ENCODE assay signal across 18 cellular contexts in genomic region chr2:84300030-84301029, GRCh38.
DNase-seq lines count a peak whose midpoint lies in the region; ATAC-seq, FAIRE-seq and TF ChIP-seq lines count a peak whose summit lies in the region.
"Had no signal": no experiment of that assay in that cellular context is flagged by ENCODE, and none has a peak within 500 bp of the region (broad histone marks: within the 10 kb centered on the region; RNA-seq: fewer than 3 reads in every experiment).

No MANE protein-coding gene starts in this region.

- H3K4me1 Mint-ChIP-seq in Caco-2 (ENCODE audit: low read depth, unreplicated experiment): peaks cover 42% of the 10 kb centered on the region
- H3K4me1 Mint-ChIP-seq: CD4-positive, alpha-beta memory T cell had no signal

- H3K4me3 ChIP-seq in Caco-2 (ENCODE audit: low read depth, low read length) (no peak overlapping the region), bronchial epithelial cell (ENCODE audit: low read depth, low read length) (no peak overlapping the region), epithelial cell of esophagus (ENCODE audit: low read length) (no peak overlapping the region), sigmoid colon (no peak overlapping the region), testis (no peak overlapping the region)
- H3K4me3 ChIP-seq: GM23338 had no signal

- ATAC-seq in HG02840 (IDR thresholded peaks at IDR 0.05; ENCODE audit: low FRiP score, unreplicated experiment): no peak
- ATAC-seq: GM23338, HCT116 had no signal

- H3K4me3 Mint-ChIP-seq in Caco-2 (ENCODE audit: unreplicated experiment): no peak overlapping the region
- H3K4me3 Mint-ChIP-seq: CD4-positive, alpha-beta memory T cell; GM23338; H9 had no signal

- H3K27me3 Mint-ChIP-seq in Caco-2 (ENCODE audit: insufficient read depth, unreplicated experiment): no peaks in the 10 kb centered on the region

- H3K27ac ChIP-seq in sigmoid colon (no peak overlapping the region), testis (no peak overlapping the region)

- DNase-seq in Caco-2 (peak; percentile 73 to 85), bronchial epithelial cell (ENCODE audit: low read depth) (peak; percentile 5), epithelial cell of esophagus (ENCODE audit: low read depth) (peak; percentile 28), renal cortical epithelial cell (ENCODE audit: low read depth) (peak; percentile 73), sigmoid colon (no peak), testis (no peak)
- no peak for DNase-seq in activated naive CD4-positive, alpha-beta T cell treated with anti-CD3 and anti-CD28 coated beads, Interleukin-2, amount 50 U/mL, for 16 hours
- DNase-seq: 8988T; C1 segment of cervical spinal cord; CD4-positive, alpha-beta memory T cell; COR-L47; DMS153; DND-41; H9 had no signal

- H3K4me1 ChIP-seq in Caco-2 (peaks cover 50% of the 10 kb centered on the region), sigmoid colon (no peaks in the 10 kb centered on the region), testis (no peaks in the 10 kb centered on the region)

- H3K27me3 ChIP-seq in Caco-2 (replicated peaks; ENCODE audit: control insufficient read depth, insufficient read depth, low read length) (no peaks in the 10 kb centered on the region), bronchial epithelial cell (ENCODE audit: control insufficient read depth, insufficient read depth, low read length) (no peaks in the 10 kb centered on the region), sigmoid colon (no peaks in the 10 kb centered on the region), testis (no peaks in the 10 kb centered on the region)

- H3K36me3 Mint-ChIP-seq in Caco-2 (ENCODE audit: insufficient read depth, unreplicated experiment): no peaks in the 10 kb centered on the region
- H3K36me3 Mint-ChIP-seq: CD4-positive, alpha-beta memory T cell had no signal

- H3K36me3 ChIP-seq in Caco-2 (ENCODE audit: control insufficient read depth, insufficient read depth, low read length) (no peaks in the 10 kb centered on the region; the same call in 1 of the 2 replicates), bronchial epithelial cell (ENCODE audit: control insufficient read depth, insufficient read depth, low read length) (no peaks in the 10 kb centered on the region), sigmoid colon (no peaks in the 10 kb centered on the region), testis (ENCODE audit: low read depth, missing control alignments) (no peaks in the 10 kb centered on the region)

- no TSS peak for BruUV-seq in Caco-2 (replicated peaks; lab: Mats Ljungman, UMichigan)

- peaks cover 11% of the 10 kb centered on the region; the same call in 1 of the 2 replicates for H3K9me3 ChIP-seq in Caco-2
- no peaks in the 10 kb centered on the region for H3K9me3 ChIP-seq in sigmoid colon
- no peaks in the 10 kb centered on the region for H3K9me3 ChIP-seq in testis

- intact Hi-C loops in Caco-2 (cut with micrococcal nuclease; ENCODE audit: unreplicated experiment) (loop anchor here (1.0 kb wide), 2 partner anchors 53 to 479 kb away; no protein-coding TSS in a partner anchor), sigmoid colon (cut with DNase I) (loop anchor here (10.0 kb wide), 1 partner anchor 276 kb away; no protein-coding TSS in a partner anchor), testis (cut with DNase I; ENCODE audit: low total_unique reads) (no loop called here)

- TF ChIP-seq POLR2A in sigmoid colon (IDR thresholded peaks at IDR 0.05) (no peak), testis (IDR thresholded peaks at IDR 0.05) (no peak)

- no peak for FAIRE-seq in bronchial epithelial cell (lab: Jason Lieb, UNC)
- FAIRE-seq: G401.6 had no signal

- H3K27ac Mint-ChIP-seq in Caco-2 (ENCODE audit: unreplicated experiment): peak overlapping the region; percentile 65
- H3K27ac Mint-ChIP-seq: CD4-positive, alpha-beta memory T cell; GM23338 had no signal

- WGBS in sigmoid colon, 2 donors: 85 to 90% methylated on average over 12 of the region's 12 CpGs
- 75 to 80% methylated on average over 12 of the region's 12 CpGs for WGBS in testis, 2 donors

- no peak for TF ChIP-seq CTCF in Caco-2 (IDR thresholded peaks at IDR 0.05; ENCODE audit: insufficient read depth in 1 of 2, low read depth in 1 of 2, low read length in 1 of 2, severe bottlenecking in 1 of 2, unreplicated experiment in 1 of 2)
- TF ChIP-seq CTCF in bronchial epithelial cell (IDR thresholded peaks at IDR 0.05; ENCODE audit: insufficient read depth, low read length, severe bottlenecking): no peak
- TF ChIP-seq CTCF in epithelial cell of esophagus (IDR thresholded peaks at IDR 0.05; ENCODE audit: insufficient read depth, low read depth, low read length, missing control alignments): no peak
- TF ChIP-seq CTCF in sigmoid colon (IDR thresholded peaks at IDR 0.05): no peak
- TF ChIP-seq CTCF in testis (IDR thresholded peaks at IDR 0.05): no peak

- POLR2A ChIA-PET in Caco-2 (lab: Charles Lee): no interaction called here

- CTCF ChIA-PET in Caco-2 (lab: Charles Lee): interaction anchor here (1.1 to 1.7 kb wide), 2 partner anchors 14 to 278 kb away, joined by 3 to 7 read pairs; no protein-coding TSS in a partner anchor

- TF ChIP-seq EP300 in sigmoid colon (IDR thresholded peaks at IDR 0.05): no peak

- H3K9me3 Mint-ChIP-seq in Caco-2 (ENCODE audit: unreplicated experiment): peaks cover 25% of the 10 kb centered on the region

Comparison
In these comparisons a context has a peak if more than half of its experiments do, and no peak if none do; other contexts are left out.
1. DNase-seq: peak in Caco-2 (2 of 2), bronchial epithelial cell (single experiment), epithelial cell of esophagus (single experiment) and renal cortical epithelial cell (single experiment); none in sigmoid colon (single experiment), testis (single experiment) and activated naive CD4-positive, alpha-beta T cell treated with anti-CD3 and anti-CD28 coated beads, Interleukin-2, amount 50 U/mL, for 16 hours (single experiment).